In the genomic region with DNA sequence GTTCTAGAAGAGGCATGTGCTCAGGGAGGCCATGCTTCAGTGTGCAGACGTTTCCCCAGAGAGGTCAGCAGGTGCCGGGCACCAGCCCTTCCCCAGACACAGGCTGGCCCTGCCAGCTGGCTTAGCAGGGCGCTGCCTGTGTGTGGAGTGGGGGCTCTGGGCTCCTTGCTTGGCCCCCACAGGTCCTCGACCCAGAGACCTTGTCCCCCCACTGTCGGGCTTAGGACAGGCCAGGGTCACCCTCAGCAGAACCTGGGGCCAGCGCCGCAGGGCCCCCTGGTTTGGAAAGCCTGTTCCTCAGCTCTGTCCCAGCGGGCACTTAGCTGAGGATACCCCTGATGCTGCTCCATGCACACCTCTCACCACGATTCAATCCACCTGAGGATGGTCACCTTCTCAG, we compare ENCODE assay signal across 31 cellular contexts.
"Had no signal": no experiment of that assay in that cellular context is flagged by ENCODE, and none has a peak within 500 bp of the region (broad histone marks: within the 10 kb centered on the region; RNA-seq: fewer than 3 reads in every experiment).

No MANE protein-coding gene starts in this region.

- DNase-seq: activated CD4-positive, alpha-beta memory T cell treated with anti-CD3 and anti-CD28 coated beads, Interleukin-2, amount 10 ng/mL, durations not matched to agents 7 days and 5 days; activated CD4-positive, alpha-beta T cell treated with anti-CD3 and anti-CD28 coated beads for 1 hour; activated CD4-positive, alpha-beta T cell treated with anti-CD3 and anti-CD28 coated beads for 36 hours; activated CD4-positive, alpha-beta T cell treated with anti-CD3 and anti-CD28 coated beads for 48 hours; activated CD4-positive, alpha-beta T cell treated with anti-CD3 and anti-CD28 coated beads, Interleukin-2, amount 10 ng/mL, durations not matched to agents 7 days and 5 days; activated CD4-positive, alpha-beta T cell treated with anti-CD3 and anti-CD28 coated beads, Interleukin-2, amount 50 U/mL, for 48 hours; activated CD4-positive, CD25-positive, alpha-beta regulatory T cell; activated CD8-positive, alpha-beta memory T cell treated with anti-CD3 and anti-CD28 coated beads for 24 hours; activated CD8-positive, alpha-beta memory T cell treated with anti-CD3 and anti-CD28 coated beads, Interleukin-2, amount 10 ng/mL, durations not matched to agents 7 days and 5 days; activated CD8-positive, alpha-beta memory T cell treated with anti-CD3 and anti-CD28 coated beads, Interleukin-2, amount 50 U/mL, for 48 hours; activated CD8-positive, alpha-beta T cell treated with anti-CD3 and anti-CD28 coated beads, Interleukin-2, amount 10 ng/mL, durations not matched to agents 7 days and 5 days; activated effector memory CD4-positive, alpha-beta T cell treated with Interleukin-2 at 50 U/mL for 16 hours; activated gamma-delta T cell treated with Interleukin-2 at 50 U/mL for 16 hours; activated naive CD4-positive, alpha-beta T cell; activated naive CD4-positive, alpha-beta T cell treated with anti-CD3 and anti-CD28 coated beads for 36 hours; activated naive CD4-positive, alpha-beta T cell treated with anti-CD3 and anti-CD28 coated beads, Interleukin-2, amount 50 U/mL, for 16 hours; activated naive CD8-positive, alpha-beta T cell treated with anti-CD3 and anti-CD28 coated beads for 36 hours; activated T-cell treated with anti-CD3 and anti-CD28 coated beads, Interleukin-2, amount 50 U/mL, for 24 hours; activated T-cell treated with anti-CD3 and anti-CD28 coated beads, Interleukin-2, amount 50 U/mL, for 48 hours; adrenal gland; amniotic stem cell; aorta; cerebellar nuclear complex; T-helper 1 cell; T-helper 2 cell; T-helper 9 cell had no signal

- ATAC-seq: activated CD4-positive, alpha-beta T cell treated with anti-CD3 and anti-CD28 coated beads for 36 hours; activated CD4-positive, CD25-positive, alpha-beta regulatory T cell treated with anti-CD3 and anti-CD28 coated beads, Interleukin-2, amount 50 U/mL, for 24 hours; activated CD8-positive, alpha-beta memory T cell treated with anti-CD3 and anti-CD28 coated beads, Interleukin-2, amount 10 ng/mL, durations not matched to agents 7 days and 5 days; activated CD8-positive, alpha-beta T cell treated with anti-CD3 and anti-CD28 coated beads, Interleukin-2, amount 10 ng/mL, durations not matched to agents 7 days and 5 days; activated naive CD4-positive, alpha-beta T cell treated with anti-CD3 and anti-CD28 coated beads, Interleukin-2, amount 50 U/mL, for 72 hours; WTC11 had no signal

- H3K36me3 ChIP-seq: adrenal gland, cardiac muscle cell had no signal

- H3K27ac ChIP-seq: adrenal gland, cardiac muscle cell, VCaP had no signal

- H3K27me3 ChIP-seq: cardiac muscle cell had no signal

- H3K4me3 ChIP-seq: adrenal gland, cardiac muscle cell had no signal

- H3K4me1 ChIP-seq: adrenal gland had no signal

- H3K9me3 ChIP-seq: adrenal gland had no signal
